Comparison of ENCODE assay signal across 12 cellular contexts in the genomic region with DNA sequence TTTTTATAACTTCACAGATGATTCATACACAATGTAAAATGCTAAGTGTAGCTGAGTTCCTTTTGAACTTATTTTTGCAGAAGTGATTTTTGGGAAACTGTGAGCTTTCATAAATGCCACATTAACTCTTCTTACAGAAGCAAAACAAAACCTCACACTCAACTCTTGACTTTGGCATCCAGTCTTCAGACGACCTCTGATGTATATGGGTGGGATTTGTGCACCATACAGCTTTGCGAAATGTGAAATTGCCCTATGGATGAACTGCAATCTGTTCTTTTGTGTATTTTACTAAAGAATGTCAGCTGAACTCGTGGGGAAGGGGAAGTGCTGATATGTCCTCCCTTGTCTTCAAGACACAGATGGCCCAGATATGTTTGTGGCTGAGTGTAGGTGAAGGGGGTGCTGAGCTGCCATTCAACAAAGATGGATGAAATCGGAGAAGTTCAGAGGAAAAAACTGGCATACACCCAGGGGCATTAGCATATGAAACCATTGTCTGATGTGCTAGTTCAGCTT.
A peak's percentile ranks its signal among the peaks of the same experiment; 100 is the strongest.
DNase-seq lines count a peak whose midpoint lies in the region; ATAC-seq and TF ChIP-seq lines count a peak whose summit lies in the region.
"Had no signal": no experiment of that assay in that cellular context is flagged by ENCODE, and none has a peak within 500 bp of the region (broad histone marks: within the 10 kb centered on the region; RNA-seq: fewer than 3 reads in every experiment).

No MANE protein-coding gene starts in this region.

- peak overlapping the region; percentile 6 for H3K27ac Mint-ChIP-seq in CD4-positive, alpha-beta T cell
- no peak overlapping the region for H3K27ac Mint-ChIP-seq in neural progenitor cell

- no peaks in the 10 kb centered on the region for H3K36me3 ChIP-seq in fibroblast of lung (ENCODE audit: control insufficient read depth, insufficient read depth, low read length)
- no peaks in the 10 kb centered on the region for H3K36me3 ChIP-seq in neural progenitor cell
- H3K36me3 ChIP-seq: vagina had no signal

- no peaks in the 10 kb centered on the region for H3K27me3 ChIP-seq in CD4-positive, alpha-beta T cell (ENCODE audit: control insufficient read depth, insufficient read depth, low read length)
- H3K27me3 ChIP-seq in fibroblast of lung (ENCODE audit: control insufficient read depth, insufficient read depth, low read length), result no peaks in the 10 kb centered on the region
- H3K27me3 ChIP-seq in neural progenitor cell, result no peaks in the 10 kb centered on the region
- H3K27me3 ChIP-seq: body of pancreas, vagina had no signal

- CTCF ChIA-PET in CD4-positive, alpha-beta T cell (lab: Charles Lee), result interaction anchor here (1.3 kb wide), 1 partner anchor 15 kb away, joined by 4 read pairs; no protein-coding TSS in a partner anchor

- H3K4me1 ChIP-seq in fibroblast of lung (ENCODE audit: control insufficient read depth, extremely low read depth, insufficient read depth, low read length) (peaks cover 2% of the 10 kb centered on the region), neural progenitor cell (no peaks in the 10 kb centered on the region)
- H3K4me1 ChIP-seq: body of pancreas, vagina had no signal

- intact Hi-C loops in CD4-positive, alpha-beta T cell (cut with DNase I, micrococcal nuclease), result no loop called here

- no peak overlapping the region for H2AFZ ChIP-seq in fibroblast of lung (ENCODE audit: low read length)
- no peak overlapping the region for H2AFZ ChIP-seq in neural progenitor cell (replicated peaks)

- peaks cover 49% of the 10 kb centered on the region for H3K4me1 Mint-ChIP-seq in CD4-positive, alpha-beta T cell (ENCODE audit: low read depth)
- H3K4me1 Mint-ChIP-seq in neural progenitor cell, result peaks cover 15% of the 10 kb centered on the region

- H3K4me3 Mint-ChIP-seq in CD4-positive, alpha-beta T cell, result no peak overlapping the region
- H3K4me3 Mint-ChIP-seq in neural progenitor cell, result no peak overlapping the region

- no peaks in the 10 kb centered on the region for H3K9me3 ChIP-seq in CD4-positive, alpha-beta T cell (ENCODE audit: control insufficient read depth, low read length)
- H3K9me3 ChIP-seq in fibroblast of lung (ENCODE audit: control insufficient read depth, insufficient read depth, low read depth, low read length) (no peaks in the 10 kb centered on the region), neural progenitor cell (ENCODE audit: low read depth) (no peaks in the 10 kb centered on the region)
- H3K9me3 ChIP-seq: body of pancreas, vagina had no signal

- no peak overlapping the region for H3K9ac ChIP-seq in fibroblast of lung (ENCODE audit: insufficient read depth, low read length)
- no peak overlapping the region for H3K9ac ChIP-seq in neural progenitor cell

- H3K4me3 ChIP-seq in fibroblast of lung (replicated peaks in 1 of 4; ENCODE audit: control extremely low read depth in 1 of 4, insufficient read depth in 1 of 4, low read depth in 3 of 4, low read length in 4 of 4) (no peak overlapping the region), neural progenitor cell (no peak overlapping the region)
- H3K4me3 ChIP-seq: body of pancreas, vagina had no signal

- no peak for ATAC-seq in CD4-positive, alpha-beta T cell (ENCODE audit: poor library complexity)
- no peak for ATAC-seq in HG02973 (IDR thresholded peaks at IDR 0.05; ENCODE audit: unreplicated experiment)
- ATAC-seq in HG03045 (IDR thresholded peaks at IDR 0.05; ENCODE audit: unreplicated experiment), result no peak
- ATAC-seq: body of pancreas had no signal

- H4K20me1 ChIP-seq in fibroblast of lung (ENCODE audit: control insufficient read depth, extremely low read depth, insufficient read depth, low read length) (no peaks in the 10 kb centered on the region), neural progenitor cell (ENCODE audit: low read depth) (no peaks in the 10 kb centered on the region)

- no peaks in the 10 kb centered on the region for H3F3A ChIP-seq in neural progenitor cell (ENCODE audit: low read depth)

- H3K36me3 Mint-ChIP-seq in CD4-positive, alpha-beta T cell (ENCODE audit: low read depth), result peaks cover 3% of the 10 kb centered on the region
- no peaks in the 10 kb centered on the region for H3K36me3 Mint-ChIP-seq in neural progenitor cell

- H3K27me3 Mint-ChIP-seq in CD4-positive, alpha-beta T cell, result no peaks in the 10 kb centered on the region
- peaks cover 4% of the 10 kb centered on the region for H3K27me3 Mint-ChIP-seq in neural progenitor cell (ENCODE audit: insufficient read depth, low read depth)

- TF ChIP-seq CTCF in CD4-positive, alpha-beta T cell (IDR thresholded peaks at IDR 0.05), result no peak
- no peak for TF ChIP-seq CTCF in fibroblast of lung (conservative IDR thresholded peaks at IDR 0.05 in 1 of 2, IDR thresholded peaks at IDR 0.05 in 1 of 2; ENCODE audit: low read depth in 1 of 2, low read length in 2 of 2)
- TF ChIP-seq CTCF in neural progenitor cell (IDR thresholded peaks at IDR 0.05), result no peak

- no peak overlapping the region for H3K4me2 ChIP-seq in fibroblast of lung (ENCODE audit: extremely low read depth, insufficient read depth, low read length)
- no peak overlapping the region for H3K4me2 ChIP-seq in neural progenitor cell

- H3K9me3 Mint-ChIP-seq in CD4-positive, alpha-beta T cell, result no peaks in the 10 kb centered on the region
- no peaks in the 10 kb centered on the region for H3K9me3 Mint-ChIP-seq in neural progenitor cell

- no peak for DNase-seq in CD4-positive, alpha-beta T cell
- DNase-seq in KG1 (lab: John Stamatoyannopoulos, UW) (peak; percentile 31), OCI-M1 (lab: John Stamatoyannopoulos, UW) (peak; percentile 73), fibroblast of lung (ENCODE audit: low read depth in 2 of 2) (peak; percentile 50), neural progenitor cell (ENCODE audit: low spot score) (no peak)
- DNase-seq in activated CD8-positive, alpha-beta memory T cell treated with anti-CD3 and anti-CD28 coated beads for 24 hours, result no peak
- DNase-seq: DND-41; stimulated activated CD4-positive, alpha-beta T cell treated with anti-CD3 and anti-CD28 coated beads, Interleukin-2, amount 100 ng/mL, for 48 hours had no signal

- POLR2A ChIA-PET in CD4-positive, alpha-beta T cell (lab: Charles Lee), result interaction anchor here (0.9 to 1.1 kb wide), 2 partner anchors 15 to 80 kb away, joined by 3 read pairs; no protein-coding TSS in a partner anchor

- no peaks in the 10 kb centered on the region for H3K79me2 ChIP-seq in fibroblast of lung (ENCODE audit: control insufficient read depth, insufficient read depth, low read length)
- no peaks in the 10 kb centered on the region for H3K79me2 ChIP-seq in neural progenitor cell (ENCODE audit: low read depth)

- no peak overlapping the region for H3K27ac ChIP-seq in CD4-positive, alpha-beta T cell (ENCODE audit: low read depth, low read length)
- H3K27ac ChIP-seq in fibroblast of lung (ENCODE audit: insufficient read depth, low read length) (no peak overlapping the region), neural progenitor cell (no peak overlapping the region)
- H3K27ac ChIP-seq: vagina had no signal

Comparison
In these comparisons a context has a peak if more than half of its experiments do, and no peak if none do; other contexts are left out.
1. DNase-seq: peak in KG1 (single experiment), OCI-M1 (single experiment) and fibroblast of lung (2 of 2); none in CD4-positive, alpha-beta T cell (0 of 10), neural progenitor cell (single experiment) and activated CD8-positive, alpha-beta memory T cell treated with anti-CD3 and anti-CD28 coated beads for 24 hours (single experiment).